1 cellular context compared by ENCODE assay signal in the genomic region with DNA sequence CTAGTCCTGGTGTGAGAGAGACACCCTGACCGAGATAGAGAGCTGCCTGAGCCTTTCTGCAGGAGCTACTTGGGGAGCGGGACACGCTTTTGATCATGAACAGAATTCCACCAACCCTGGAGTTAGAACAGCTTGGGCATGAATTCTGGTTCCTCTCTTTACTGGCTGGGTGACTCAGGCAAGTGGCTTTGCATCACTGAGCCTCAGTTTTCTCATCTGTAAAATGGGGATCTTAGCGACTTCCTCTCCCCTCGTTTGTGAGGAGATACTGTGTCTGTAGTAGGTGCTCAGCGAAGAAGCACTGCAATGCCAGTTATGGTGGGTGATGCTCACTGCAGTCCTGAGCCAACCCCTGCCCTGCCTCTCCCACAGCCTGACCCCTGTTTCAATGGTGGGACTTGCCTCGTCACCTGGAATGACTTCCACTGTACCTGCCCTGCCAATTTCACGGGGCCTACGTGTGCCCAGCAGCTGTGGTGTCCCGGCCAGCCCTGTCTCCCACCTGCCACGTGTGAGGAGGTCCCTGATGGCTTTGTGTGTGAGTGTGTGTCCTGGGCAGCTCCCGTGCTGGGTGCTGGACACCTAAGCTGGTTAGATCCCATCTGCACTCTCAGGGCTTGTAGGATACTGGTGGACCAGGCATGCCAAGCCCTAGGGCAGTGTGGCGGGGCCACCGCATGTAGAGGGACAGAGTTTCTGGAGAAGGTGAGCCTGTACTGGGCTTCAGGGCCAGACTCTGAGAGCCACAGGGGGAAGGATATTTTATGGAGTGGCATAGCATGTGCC.
TF ChIP-seq lines count a peak whose summit lies in the region.

No MANE protein-coding gene starts in this region.

TF ChIP-seq in K562, 482 proteins besides CTCF, POLR2A, EP300 and RAD21:
- peak; percentile 53; the same call in 1 of the 2 replicates for TF ChIP-seq SMARCA5 (IDR thresholded peaks at IDR 0.05)
- 0 out of 2 replicates have a peak, but pooled peaks have one; percentile 42 for TF ChIP-seq PTBP1 (IDR thresholded peaks at IDR 0.05; ENCODE audit: low read depth, low read length)
- 0 out of 2 replicates have a peak, but pooled peaks have one; percentile 34 for TF ChIP-seq HDAC2 (IDR thresholded peaks at IDR 0.05)
- TF ChIP-seq MCM5 (IDR thresholded peaks at IDR 0.05; ENCODE audit: low read depth) = no peak
- peak; percentile 94 for TF ChIP-seq RBM25 (IDR thresholded peaks at IDR 0.05; ENCODE audit: low read depth, low read length, severe bottlenecking)
- peak in 1 of 2 experiments; percentile 53; a peak in 1 of 3 replicates for TF ChIP-seq CBX3 (IDR thresholded peaks at IDR 0.05; ENCODE audit: borderline replicate concordance in 1 of 2, low read length in 2 of 2)
- peak in 1 of 2 experiments; percentile 58; a peak in 2 of 4 replicates for TF ChIP-seq RCOR1 (IDR thresholded peaks at IDR 0.05; ENCODE audit: borderline replicate concordance in 1 of 2, low read depth in 2 of 2, low read length in 2 of 2)
- 0 out of 2 replicates have a peak, but pooled peaks have one; percentile 26 for TF ChIP-seq SPI1 (IDR thresholded peaks at IDR 0.05; ENCODE audit: borderline replicate concordance, low read depth, low read length)
- peak; percentile 86 for TF ChIP-seq BCOR (IDR thresholded peaks at IDR 0.05)
- no peak for TF ChIP-seq ZNF12 (CRISPR knock-in tag; IDR thresholded peaks at IDR 0.05)
- peak; percentile 58 to 71 for TF ChIP-seq KDM1A (IDR thresholded peaks at IDR 0.05)
- TF ChIP-seq, protein P1, sequence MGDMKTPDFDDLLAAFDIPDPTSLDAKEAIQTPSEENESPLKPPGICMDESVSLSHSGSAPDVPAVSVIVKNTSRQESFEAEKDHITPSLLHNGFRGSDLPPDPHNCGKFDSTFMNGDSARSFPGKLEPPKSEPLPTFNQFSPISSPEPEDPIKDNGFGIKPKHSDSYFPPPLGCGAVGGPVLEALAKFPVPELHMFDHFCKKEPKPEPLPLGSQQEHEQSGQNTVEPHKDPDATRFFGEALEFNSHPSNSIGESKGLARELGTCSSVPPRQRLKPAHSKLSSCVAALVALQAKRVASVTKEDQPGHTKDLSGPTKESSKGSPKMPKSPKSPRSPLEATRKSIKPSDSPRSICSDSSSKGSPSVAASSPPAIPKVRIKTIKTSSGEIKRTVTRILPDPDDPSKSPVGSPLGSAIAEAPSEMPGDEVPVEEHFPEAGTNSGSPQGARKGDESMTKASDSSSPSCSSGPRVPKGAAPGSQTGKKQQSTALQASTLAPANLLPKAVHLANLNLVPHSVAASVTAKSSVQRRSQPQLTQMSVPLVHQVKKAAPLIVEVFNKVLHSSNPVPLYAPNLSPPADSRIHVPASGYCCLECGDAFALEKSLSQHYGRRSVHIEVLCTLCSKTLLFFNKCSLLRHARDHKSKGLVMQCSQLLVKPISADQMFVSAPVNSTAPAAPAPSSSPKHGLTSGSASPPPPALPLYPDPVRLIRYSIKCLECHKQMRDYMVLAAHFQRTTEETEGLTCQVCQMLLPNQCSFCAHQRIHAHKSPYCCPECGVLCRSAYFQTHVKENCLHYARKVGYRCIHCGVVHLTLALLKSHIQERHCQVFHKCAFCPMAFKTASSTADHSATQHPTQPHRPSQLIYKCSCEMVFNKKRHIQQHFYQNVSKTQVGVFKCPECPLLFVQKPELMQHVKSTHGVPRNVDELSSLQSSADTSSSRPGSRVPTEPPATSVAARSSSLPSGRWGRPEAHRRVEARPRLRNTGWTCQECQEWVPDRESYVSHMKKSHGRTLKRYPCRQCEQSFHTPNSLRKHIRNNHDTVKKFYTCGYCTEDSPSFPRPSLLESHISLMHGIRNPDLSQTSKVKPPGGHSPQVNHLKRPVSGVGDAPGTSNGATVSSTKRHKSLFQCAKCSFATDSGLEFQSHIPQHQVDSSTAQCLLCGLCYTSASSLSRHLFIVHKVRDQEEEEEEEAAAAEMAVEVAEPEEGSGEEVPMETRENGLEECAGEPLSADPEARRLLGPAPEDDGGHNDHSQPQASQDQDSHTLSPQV (IDR thresholded peaks at IDR 0.05) = no peak
- 0 out of 2 replicates have a peak, but pooled peaks have one; percentile 18 for TF ChIP-seq ETV1 (tag; conservative IDR thresholded peaks at IDR 0.05; ENCODE audit: low read depth)
